In genomic region chr11:27319065-27319464, GRCh38 we compare ENCODE assay signal across 10 cellular contexts. TPM values are rescaled to one million over a fixed set of nuclear protein-coding genes. Genes with fewer than 3 reads are reported as not detected.
DNase-seq lines count a peak whose midpoint lies in the region; ATAC-seq and TF ChIP-seq lines count a peak whose summit lies in the region.
"Had no signal": no experiment of that assay in that cellular context is flagged by ENCODE, and none has a peak within 500 bp of the region (broad histone marks: within the 10 kb centered on the region; RNA-seq: fewer than 3 reads in every experiment).

No MANE protein-coding gene starts in this region.

- ATAC-seq in GM18519 (IDR thresholded peaks at IDR 0.05; ENCODE audit: low FRiP score, unreplicated experiment) (peak; percentile 100), GM21619 (IDR thresholded peaks at IDR 0.05; ENCODE audit: unreplicated experiment) (peak; percentile 98), HG03565 (IDR thresholded peaks at IDR 0.05; ENCODE audit: unreplicated experiment) (peak; percentile 100), Right ventricle myocardium superior (ENCODE audit: poor library complexity) (no peak)
- ATAC-seq in CD8-positive, alpha-beta T cell: no peak

- no peaks in the 10 kb centered on the region for H3K36me3 Mint-ChIP-seq in CD8-positive, alpha-beta T cell

- H3K27me3 Mint-ChIP-seq in CD8-positive, alpha-beta T cell (ENCODE audit: low read depth): peaks cover 2% of the 10 kb centered on the region
- H3K27me3 Mint-ChIP-seq: activated naive CD4-positive, alpha-beta T cell treated with anti-CD3 and anti-CD28 coated beads, Interleukin-2, amount 50 U/mL, for 24 hours had no signal

- no peak overlapping the region for H3K4me3 ChIP-seq in CD8-positive, alpha-beta T cell (ENCODE audit: low read depth, low read length)
- H3K4me3 ChIP-seq: thoracic aorta had no signal

- TF ChIP-seq CTCF in CD8-positive, alpha-beta T cell (IDR thresholded peaks at IDR 0.05): no peak

- H3K4me3 Mint-ChIP-seq in CD8-positive, alpha-beta T cell: no peak overlapping the region
- H3K4me3 Mint-ChIP-seq: activated naive CD4-positive, alpha-beta T cell treated with anti-CD3 and anti-CD28 coated beads, Interleukin-2, amount 50 U/mL, for 24 hours had no signal

- CTCF ChIA-PET in CD8-positive, alpha-beta T cell (lab: Charles Lee): no interaction called here

- POLR2A ChIA-PET in CD8-positive, alpha-beta T cell (lab: Charles Lee): no interaction called here

- H3K27me3 ChIP-seq in CD8-positive, alpha-beta T cell (ENCODE audit: insufficient read depth, low read length): no peaks in the 10 kb centered on the region

- no peak overlapping the region for H3K27ac ChIP-seq in CD8-positive, alpha-beta T cell (ENCODE audit: low read depth, low read length)
- H3K27ac ChIP-seq: thoracic aorta had no signal

- no peaks in the 10 kb centered on the region for H3K36me3 ChIP-seq in CD8-positive, alpha-beta T cell (ENCODE audit: insufficient read depth, low read length)
- H3K36me3 ChIP-seq: thoracic aorta had no signal

- DNase-seq in kidney glomerular epithelial cell (lab: John Stamatoyannopoulos, UW): peak; percentile 72
- no peak for DNase-seq in Right ventricle myocardium superior
- no peak for DNase-seq in CD8-positive, alpha-beta T cell
- DNase-seq in NCI-H1092 treated with DMSO at 0.1 percent for 48 hours (lab: John Stamatoyannopoulos, UW): no peak
- DNase-seq in cerebellar cortex (ENCODE audit: low spot score): no peak

- H3K9me3 Mint-ChIP-seq in CD8-positive, alpha-beta T cell: no peaks in the 10 kb centered on the region
- H3K9me3 Mint-ChIP-seq: activated naive CD4-positive, alpha-beta T cell treated with anti-CD3 and anti-CD28 coated beads, Interleukin-2, amount 50 U/mL, for 24 hours had no signal

- no peak overlapping the region for H3K27ac Mint-ChIP-seq in CD8-positive, alpha-beta T cell
- H3K27ac Mint-ChIP-seq: activated naive CD4-positive, alpha-beta T cell treated with anti-CD3 and anti-CD28 coated beads, Interleukin-2, amount 50 U/mL, for 24 hours had no signal

- no peaks in the 10 kb centered on the region for H3K4me1 Mint-ChIP-seq in CD8-positive, alpha-beta T cell (ENCODE audit: low read depth)
- H3K4me1 Mint-ChIP-seq: activated naive CD4-positive, alpha-beta T cell treated with anti-CD3 and anti-CD28 coated beads, Interleukin-2, amount 50 U/mL, for 24 hours had no signal

- no peaks in the 10 kb centered on the region for H3K9me3 ChIP-seq in CD8-positive, alpha-beta T cell (ENCODE audit: low read length)
- H3K9me3 ChIP-seq: thoracic aorta had no signal

- intact Hi-C loops in Right ventricle myocardium superior (cut with DNase I): no loop called here
- intact Hi-C loops in CD8-positive, alpha-beta T cell (cut with DNase I, micrococcal nuclease): no loop called here

- no peaks in the 10 kb centered on the region for H3K4me1 ChIP-seq in CD8-positive, alpha-beta T cell (ENCODE audit: insufficient read depth, low read length)

RNA-seq across cellular contexts. Expression of gene CCDC34, which starts 44.0 kb away (rescaled TPM):
- 3.6 TPM for total RNA-seq in Right ventricle myocardium superior
- 1 to 10 TPM in 1 of 2 experiments, under 1 TPM in 1; 0.89 to 1.1 TPM for total RNA-seq in CD8-positive, alpha-beta T cell

Comparison
In these comparisons a context has a peak if more than half of its experiments do, and no peak if none do; other contexts are left out.
1. ATAC-seq: peak in GM18519 (single experiment), GM21619 (single experiment) and HG03565 (single experiment); none in Right ventricle myocardium superior (single experiment) and CD8-positive, alpha-beta T cell (single experiment).